11 cellular contexts compared by ENCODE assay signal in genomic region chr22:30007361-30007760, GRCh38.
"Had no signal": no experiment of that assay in that cellular context is flagged by ENCODE, and none has a peak within 500 bp of the region (broad histone marks: within the 10 kb centered on the region; RNA-seq: fewer than 3 reads in every experiment).

No MANE protein-coding gene starts in this region.

- H3K27ac Mint-ChIP-seq: HFFc6, IgD-negative memory B cell had no signal

- H3K27ac ChIP-seq: GM23248, HL-60, KMS-11 had no signal

- H3K9ac ChIP-seq: GM23248, KMS-11 had no signal

- H3K4me3 Mint-ChIP-seq: HFFc6, IgD-negative memory B cell had no signal

- H3K9me3 Mint-ChIP-seq: HFFc6, IgD-negative memory B cell had no signal

- H3K4me2 ChIP-seq: KMS-11 had no signal

- H3K9me3 ChIP-seq: HAP-1 had no signal

- H3K4me3 ChIP-seq: GM23248, HAP-1 had no signal

- H3K4me1 Mint-ChIP-seq: IgD-negative memory B cell had no signal

- H3K27me3 Mint-ChIP-seq: IgD-negative memory B cell had no signal

- ATAC-seq: HCT116, HepG2 had no signal

- DNase-seq: GM23248, GOT3, H7, HFFc6, KBM-7 had no signal
